ENCODE assay signal across 20 cellular contexts in genomic region chr3:41489205-41489604, GRCh38.
"Had no signal": no experiment of that assay in that cellular context is flagged by ENCODE, and none has a peak within 500 bp of the region (broad histone marks: within the 10 kb centered on the region; RNA-seq: fewer than 3 reads in every experiment).

No MANE protein-coding gene starts in this region.

- ATAC-seq: esophagus mucosa; gastrocnemius medialis; heart right ventricle; left lobe of liver; psoas muscle; sciatic nerve; stimulated activated naive B cell treated with anti-CD40 and anti-IgM and Interleukin-4, amounts not matched to agents 10 μg/mL and 1 μg/mL and 100 μg/mL, for 72 hours had no signal

- DNase-seq: effector memory CD4-positive, alpha-beta T cell; gastrocnemius medialis; heart right ventricle; hypothalamus; kidney glomerular epithelial cell; lower lobe of right lung; mesenchymal stem cell; midbrain; psoas muscle; spleen; stimulated activated CD4-positive, alpha-beta T cell treated with anti-CD3 and anti-CD28 coated beads, Interleukin-15, amount 100 ng/mL, for 24 hours; stimulated activated CD4-positive, alpha-beta T cell treated with anti-CD3 and anti-CD28 coated beads, Interleukin-1b, Interleukin-23, amount 100 ng/mL, for 48 hours; stimulated activated CD4-positive, alpha-beta T cell treated with anti-CD3 and anti-CD28 coated beads, Interleukin-4, amount 100 ng/mL, for 24 hours; stimulated activated naive B cell treated with anti-CD40 and anti-IgM and Interleukin-4, amounts not matched to agents 10 μg/mL and 1 μg/mL and 100 μg/mL, for 72 hours; stimulated activated naive CD8-positive, alpha-beta T cell treated with anti-CD3 and anti-CD28 coated beads, Interleukin-15, amount 100 ng/mL, for 72 hours; testis; upper lobe of right lung had no signal
